1 cellular context compared by ENCODE assay signal in genomic region chr13:48397744-48398143, GRCh38.
A peak's percentile ranks its signal among the peaks of the same experiment; 100 is the strongest.
TF ChIP-seq lines count a peak whose summit lies in the region.

No MANE protein-coding gene starts in this region.

TF ChIP-seq in HepG2, 621 proteins besides CTCF, POLR2A, EP300 and RAD21 (continued from another document):
- TF ChIP-seq, protein P1, sequence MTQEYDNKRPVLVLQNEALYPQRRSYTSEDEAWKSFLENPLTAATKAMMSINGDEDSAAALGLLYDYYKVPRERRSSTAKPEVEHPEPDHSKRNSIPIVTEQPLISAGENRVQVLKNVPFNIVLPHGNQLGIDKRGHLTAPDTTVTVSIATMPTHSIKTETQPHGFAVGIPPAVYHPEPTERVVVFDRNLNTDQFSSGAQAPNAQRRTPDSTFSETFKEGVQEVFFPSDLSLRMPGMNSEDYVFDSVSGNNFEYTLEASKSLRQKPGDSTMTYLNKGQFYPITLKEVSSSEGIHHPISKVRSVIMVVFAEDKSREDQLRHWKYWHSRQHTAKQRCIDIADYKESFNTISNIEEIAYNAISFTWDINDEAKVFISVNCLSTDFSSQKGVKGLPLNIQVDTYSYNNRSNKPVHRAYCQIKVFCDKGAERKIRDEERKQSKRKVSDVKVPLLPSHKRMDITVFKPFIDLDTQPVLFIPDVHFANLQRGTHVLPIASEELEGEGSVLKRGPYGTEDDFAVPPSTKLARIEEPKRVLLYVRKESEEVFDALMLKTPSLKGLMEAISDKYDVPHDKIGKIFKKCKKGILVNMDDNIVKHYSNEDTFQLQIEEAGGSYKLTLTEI (CRISPR knock-in tag; conservative IDR thresholded peaks at IDR 0.05) = no peak
- peak; percentile 68 for TF ChIP-seq NCOA2 (CRISPR knock-in tag; IDR thresholded peaks at IDR 0.05)
- TF ChIP-seq, protein P2, sequence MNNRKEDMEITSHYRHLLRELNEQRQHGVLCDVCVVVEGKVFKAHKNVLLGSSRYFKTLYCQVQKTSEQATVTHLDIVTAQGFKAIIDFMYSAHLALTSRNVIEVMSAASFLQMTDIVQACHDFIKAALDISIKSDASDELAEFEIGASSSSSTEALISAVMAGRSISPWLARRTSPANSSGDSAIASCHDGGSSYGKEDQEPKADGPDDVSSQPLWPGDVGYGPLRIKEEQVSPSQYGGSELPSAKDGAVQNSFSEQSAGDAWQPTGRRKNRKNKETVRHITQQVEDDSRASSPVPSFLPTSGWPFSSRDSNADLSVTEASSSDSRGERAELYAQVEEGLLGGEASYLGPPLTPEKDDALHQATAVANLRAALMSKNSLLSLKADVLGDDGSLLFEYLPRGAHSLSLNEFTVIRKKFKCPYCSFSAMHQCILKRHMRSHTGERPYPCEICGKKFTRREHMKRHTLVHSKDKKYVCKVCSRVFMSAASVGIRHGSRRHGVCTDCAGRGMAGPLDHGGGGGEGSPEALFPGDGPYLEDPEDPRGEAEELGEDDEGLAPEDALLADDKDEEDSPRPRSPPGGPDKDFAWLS (CRISPR knock-in tag; IDR thresholded peaks at IDR 0.05; ENCODE audit: borderline replicate concordance) = no peak
- TF ChIP-seq ZNF251 (CRISPR knock-in tag; IDR thresholded peaks at IDR 0.05) = no peak
- peak; percentile 39; the same call in 1 of the 2 replicates for TF ChIP-seq CREM (IDR thresholded peaks at IDR 0.05)
- TF ChIP-seq CREM (CRISPR knock-in tag; IDR thresholded peaks at IDR 0.05) = no peak
- no peak for TF ChIP-seq SOX13 (IDR thresholded peaks at IDR 0.05)
- TF ChIP-seq SOX13 (CRISPR knock-in tag; conservative IDR thresholded peaks at IDR 0.05 in 1 of 2, IDR thresholded peaks at IDR 0.05 in 1 of 2) = peak in 1 of 2 experiments; percentile 78; a peak in 2 of 4 replicates
- TF ChIP-seq HNRNPLL (IDR thresholded peaks at IDR 0.05; ENCODE audit: low read depth, low read length, poor library complexity, severe bottlenecking) = no peak
- no peak for TF ChIP-seq HNF1A (IDR thresholded peaks at IDR 0.05; ENCODE audit: low read depth)
- TF ChIP-seq HNF1A (CRISPR knock-in tag; IDR thresholded peaks at IDR 0.05; ENCODE audit: borderline replicate concordance) = peak; percentile 30; the same call in 1 of the 2 replicates
- TF ChIP-seq ZNF451 (CRISPR knock-in tag; IDR thresholded peaks at IDR 0.05) = no peak
- peak; percentile 57; the same call in 1 of the 2 replicates for TF ChIP-seq SOX5 (CRISPR knock-in tag; IDR thresholded peaks at IDR 0.05; ENCODE audit: borderline replicate concordance)
- no peak for TF ChIP-seq ZNF253 (CRISPR knock-in tag; IDR thresholded peaks at IDR 0.05; ENCODE audit: borderline replicate concordance)
- TF ChIP-seq UBTF (CRISPR knock-in tag; IDR thresholded peaks at IDR 0.05) = no peak
- no peak for TF ChIP-seq NFE2L1 (CRISPR knock-in tag; IDR thresholded peaks at IDR 0.05; ENCODE audit: borderline replicate concordance)
- TF ChIP-seq ZNF775 (CRISPR knock-in tag; IDR thresholded peaks at IDR 0.05; ENCODE audit: borderline replicate concordance) = no peak
- TF ChIP-seq NFKB2 (CRISPR knock-in tag; IDR thresholded peaks at IDR 0.05; ENCODE audit: borderline replicate concordance) = no peak
- peak; percentile 16; the same call in 1 of the 2 replicates for TF ChIP-seq SAP130 (CRISPR knock-in tag; IDR thresholded peaks at IDR 0.05; ENCODE audit: low read depth)
- peak; percentile 70 for TF ChIP-seq NFIC (IDR thresholded peaks at IDR 0.05; ENCODE audit: low read length)
- no peak for TF ChIP-seq HCFC1 (IDR thresholded peaks at IDR 0.05; ENCODE audit: low read depth, low read length)
- TF ChIP-seq REPIN1 (CRISPR knock-in tag; IDR thresholded peaks at IDR 0.05; ENCODE audit: borderline replicate concordance, low read depth) = no peak
- TF ChIP-seq CHD4 (IDR thresholded peaks at IDR 0.05; ENCODE audit: borderline replicate concordance, low read length) = no peak
- no peak for TF ChIP-seq ZNF333 (CRISPR knock-in tag; IDR thresholded peaks at IDR 0.05; ENCODE audit: borderline replicate concordance)
- TF ChIP-seq TAF15 (IDR thresholded peaks at IDR 0.05; ENCODE audit: low read depth, low read length, poor library complexity, severe bottlenecking) = no peak
- TF ChIP-seq ZGPAT (CRISPR knock-in tag; IDR thresholded peaks at IDR 0.05) = no peak
- peak; percentile 53; the same call in 1 of the 2 replicates for TF ChIP-seq PPARG (CRISPR knock-in tag; conservative IDR thresholded peaks at IDR 0.05)
- no peak for TF ChIP-seq ZNF614 (CRISPR knock-in tag; IDR thresholded peaks at IDR 0.05; ENCODE audit: borderline replicate concordance)
- TF ChIP-seq MXD3 (CRISPR knock-in tag; IDR thresholded peaks at IDR 0.05) = no peak
- no peak for TF ChIP-seq NFIB (CRISPR knock-in tag; IDR thresholded peaks at IDR 0.05; ENCODE audit: borderline replicate concordance)
- TF ChIP-seq JUNB (CRISPR knock-in tag; IDR thresholded peaks at IDR 0.05; ENCODE audit: borderline replicate concordance) = no peak
- no peak for TF ChIP-seq ZSCAN20 (CRISPR knock-in tag; IDR thresholded peaks at IDR 0.05; ENCODE audit: borderline replicate concordance)
- peak; percentile 7 for TF ChIP-seq TEAD3 (CRISPR knock-in tag; optimal IDR thresholded peaks at IDR 0.05; ENCODE audit: borderline replicate concordance)
- no peak for TF ChIP-seq ZNF766 (CRISPR knock-in tag; IDR thresholded peaks at IDR 0.05; ENCODE audit: borderline replicate concordance)
- TF ChIP-seq ZNF747 (CRISPR knock-in tag; IDR thresholded peaks at IDR 0.05; ENCODE audit: borderline replicate concordance) = no peak
- no peak for TF ChIP-seq AKNA (CRISPR knock-in tag; IDR thresholded peaks at IDR 0.05; ENCODE audit: borderline replicate concordance)
- no peak for TF ChIP-seq NAIF1 (CRISPR knock-in tag; IDR thresholded peaks at IDR 0.05; ENCODE audit: borderline replicate concordance)
TF ChIP-seq in HepG2: peak in this region for 28.
